In genomic region chr12:51320695-51321320, GRCh38 we compare ENCODE assay signal across 9 cellular contexts. TPM values are rescaled to one million over a fixed set of nuclear protein-coding genes. Genes with fewer than 3 reads are reported as not detected.
DNase-seq lines count a peak whose midpoint lies in the region; ATAC-seq and TF ChIP-seq lines count a peak whose summit lies in the region.
"Had no signal": no experiment of that assay in that cellular context is flagged by ENCODE, and none has a peak within 500 bp of the region (broad histone marks: within the 10 kb centered on the region; RNA-seq: fewer than 3 reads in every experiment).

No MANE protein-coding gene starts in this region.

- H3K27me3 ChIP-seq in testis: no peaks in the 10 kb centered on the region
- H3K27me3 ChIP-seq in uterus: no peaks in the 10 kb centered on the region

- no peaks in the 10 kb centered on the region for H3K36me3 ChIP-seq in SK-N-MC (ENCODE audit: insufficient read depth, low read length)
- H3K36me3 ChIP-seq in testis (ENCODE audit: low read depth, missing control alignments): no peaks in the 10 kb centered on the region
- no peaks in the 10 kb centered on the region for H3K36me3 ChIP-seq in uterus

- intact Hi-C loops in testis (cut with DNase I; ENCODE audit: low total_unique reads): loop anchor here (10.0 kb wide), 1 partner anchor 486 kb away; no protein-coding TSS in a partner anchor
- intact Hi-C loops in uterus (cut with DNase I; ENCODE audit: low total_unique reads): no loop called here

- DNase-seq in activated gamma-delta T cell treated with Interleukin-2 at 50 U/mL for 16 hours (peak; percentile 10), activated gamma-delta T cell (lab: John Stamatoyannopoulos, UW) (no peak), SK-N-MC (ENCODE audit: low read depth, low spot score) (no peak), fibroblast of gingiva (ENCODE audit: low read depth) (peak; percentile 76), testis (peak; percentile 32), NCI-H187 (lab: John Stamatoyannopoulos, UW) (no peak), uterus (no peak)
- DNase-seq: activated CD4-positive, alpha-beta T cell treated with anti-CD3 and anti-CD28 coated beads, Interleukin-2, amount 50 U/mL, for 1 hour had no signal

- 27% methylated on average over 3 of the region's 3 CpGs for WGBS in testis, 2 donors

- TF ChIP-seq POLR2A in testis (IDR thresholded peaks at IDR 0.05) (no peak), uterus (IDR thresholded peaks at IDR 0.05) (no peak)

- no peaks in the 10 kb centered on the region for H3K4me1 ChIP-seq in testis
- no peaks in the 10 kb centered on the region for H3K4me1 ChIP-seq in uterus

- no peak for TF ChIP-seq CTCF in testis (IDR thresholded peaks at IDR 0.05)
- no peak for TF ChIP-seq CTCF in uterus (IDR thresholded peaks at IDR 0.05)

- H3K27ac ChIP-seq in SK-N-MC (peak overlapping the region; percentile 79), testis (no peak overlapping the region), uterus (no peak overlapping the region)

- H3K4me3 ChIP-seq in SK-N-MC: peak overlapping the region; percentile 33; the same call in 1 of the 2 replicates
- H3K4me3 ChIP-seq in testis: no peak overlapping the region
- no peak overlapping the region for H3K4me3 ChIP-seq in uterus

- H3K9ac ChIP-seq in SK-N-MC (ENCODE audit: insufficient read length): no peak overlapping the region

- H3K9me3 ChIP-seq in SK-N-MC (ENCODE audit: low read depth, low read length) (no peaks in the 10 kb centered on the region), testis (no peaks in the 10 kb centered on the region), uterus (no peaks in the 10 kb centered on the region)

- ATAC-seq in GM18511 (IDR thresholded peaks at IDR 0.05; ENCODE audit: unreplicated experiment): no peak

RNA-seq across cellular contexts. Expression of gene BIN2, which starts 3.2 kb away (rescaled TPM):
- total RNA-seq in testis (10 to 100 TPM; 10.9 to 13.4 TPM), uterus (1 to 10 TPM in 3 of 4 donors, under 1 TPM in 1; 0.29 to 5.0 (median 2.3) TPM)
- 29.6 TPM for polyA plus RNA-seq in testis (ENCODE audit: insufficient read depth, low read depth, low replicate concordance)

RNA-seq across cellular contexts. Expression of gene CELA1, which starts 25.7 kb away (rescaled TPM):
- total RNA-seq in testis (under 1 TPM in 1 of 2 donors, not detected in 1; 0.50 TPM), uterus (not detected)
- not detected for polyA plus RNA-seq in testis (ENCODE audit: insufficient read depth, low read depth, low replicate concordance)

RNA-seq across cellular contexts. Expression of gene SMAGP, which starts 50.6 kb away (rescaled TPM):
- 10 to 100 TPM; 12.2 to 13.5 TPM for total RNA-seq in testis
- 16.0 TPM for polyA plus RNA-seq in testis (ENCODE audit: insufficient read depth, low read depth, low replicate concordance)
- total RNA-seq in uterus: 10 to 100 TPM in 2 of 4 donors, 1 to 10 TPM in 2; 1.2 to 19.0 (median 9.5) TPM

Comparison
In these comparisons a context has a peak if more than half of its experiments do, and no peak if none do; other contexts are left out.
1. DNase-seq: peak in activated gamma-delta T cell treated with Interleukin-2 at 50 U/mL for 16 hours (single experiment), fibroblast of gingiva (single experiment) and testis (single experiment); none in activated gamma-delta T cell (single experiment), SK-N-MC (single experiment), NCI-H187 (0 of 2) and uterus (0 of 2).